ENCODE assay signal across 15 cellular contexts in genomic region chr6:166301611-166302529, GRCh38. TPM values are rescaled to one million over a fixed set of nuclear protein-coding genes. Genes with fewer than 3 reads are reported as not detected.
DNase-seq lines count a peak whose midpoint lies in the region; ATAC-seq and TF ChIP-seq lines count a peak whose summit lies in the region.
"Had no signal": no experiment of that assay in that cellular context is flagged by ENCODE, and none has a peak within 500 bp of the region (broad histone marks: within the 10 kb centered on the region; RNA-seq: fewer than 3 reads in every experiment).

No MANE protein-coding gene starts in this region.

- H3K9ac ChIP-seq in liver (ENCODE audit: low read depth in 1 of 2, low read length in 2 of 2) = no peak overlapping the region
- H3K9ac ChIP-seq: BLaER1 treated with 17β-estradiol and CSF1 and Interleukin-3, amounts not matched to agents 10 nM and 100 nM had no signal

- peak; percentile 93 for ATAC-seq in RWPE2 (ENCODE audit: low read depth)
- no peak for ATAC-seq in HG02870 (IDR thresholded peaks at IDR 0.05; ENCODE audit: unreplicated experiment)
- ATAC-seq: HCT116 had no signal

- H3K36me3 ChIP-seq in RWPE2 (ENCODE audit: low read depth) = no peaks in the 10 kb centered on the region
- no peaks in the 10 kb centered on the region for H3K36me3 ChIP-seq in liver (ENCODE audit: control insufficient read depth in 4 of 4, insufficient read depth in 3 of 4, low read depth in 1 of 4, low read length in 3 of 4)
- H3K36me3 ChIP-seq: BLaER1 treated with 17β-estradiol and CSF1 and Interleukin-3, amounts not matched to agents 10 nM and 100 nM had no signal

- 53% methylated on average over 17 of the region's 17 CpGs for WGBS in liver

- H3K9me3 ChIP-seq in RWPE2 (ENCODE audit: severe bottlenecking) (no peaks in the 10 kb centered on the region), liver (ENCODE audit: control insufficient read depth in 4 of 4, low read length in 3 of 4) (no peaks in the 10 kb centered on the region)

- no peak overlapping the region for H3K27ac ChIP-seq in RWPE2 (ENCODE audit: poor library complexity, severe bottlenecking)
- H3K27ac ChIP-seq in liver (ENCODE audit: low read depth in 1 of 2, low read length in 2 of 2) = peak overlapping the region; percentile 72 to 79
- H3K27ac ChIP-seq: BLaER1 treated with 17β-estradiol and CSF1 and Interleukin-3, amounts not matched to agents 10 nM and 100 nM had no signal

- TF ChIP-seq CTCF in GM10248 (IDR thresholded peaks at IDR 0.05; ENCODE audit: control extremely low read depth, extremely low read depth, low read depth, missing control alignments) (peak; percentile 1), RWPE2 (IDR thresholded peaks at IDR 0.05; ENCODE audit: poor library complexity, severe bottlenecking) (no peak), epithelial cell of esophagus (IDR thresholded peaks at IDR 0.05; ENCODE audit: insufficient read depth, low read depth, low read length, missing control alignments) (no peak), liver (IDR thresholded peaks at IDR 0.05; ENCODE audit: low read depth, low read length, missing input control) (no peak)

- no peak for DNase-seq in GM10248 (ENCODE audit: extremely low spot score)
- DNase-seq in RWPE2 (ENCODE audit: low spot score) = no peak
- peak; percentile 53 for DNase-seq in epithelial cell of esophagus (ENCODE audit: low read depth)
- no peak for DNase-seq in islet precursor cell
- DNase-seq in retina = no peak
- no peak for DNase-seq in NCI-H1436 (lab: John Stamatoyannopoulos, UW)
- DNase-seq: ACHN; CD4-positive, CD25-positive, alpha-beta regulatory T cell; DMS53; GF-D8 had no signal

- peaks cover 13% of the 10 kb centered on the region for H3K27me3 ChIP-seq in RWPE2 (ENCODE audit: insufficient read depth, poor library complexity, severe bottlenecking)
- no peaks in the 10 kb centered on the region for H3K27me3 ChIP-seq in liver (ENCODE audit: control insufficient read depth in 4 of 4, insufficient read depth in 4 of 4, low read length in 3 of 4)

- CTCF ChIA-PET in GM10248 (lab: Yijun Ruan, JAX) = interaction anchor here (0.9 to 1.6 kb wide), 5 partner anchors 15 to 80 kb away, joined by 3 to 5 read pairs (median 3); no protein-coding TSS in a partner anchor

- POLR2A ChIA-PET in GM10248 (lab: Yijun Ruan, JAX) = no interaction called here

- H3K4me3 ChIP-seq in RWPE2 (ENCODE audit: severe bottlenecking) (no peak overlapping the region), epithelial cell of esophagus (ENCODE audit: low read length) (no peak overlapping the region), liver (ENCODE audit: low read depth in 1 of 3, low read length in 3 of 3) (peak overlapping the region in 1 of 3 donors; percentile 24)
- H3K4me3 ChIP-seq: BLaER1 treated with 17β-estradiol and CSF1 and Interleukin-3, amounts not matched to agents 10 nM and 100 nM had no signal

- peaks cover 8% of the 10 kb centered on the region for H3K4me1 ChIP-seq in RWPE2 (ENCODE audit: insufficient read depth, poor library complexity, severe bottlenecking)
- H3K4me1 ChIP-seq in liver (ENCODE audit: control insufficient read depth in 4 of 4, insufficient read depth in 4 of 4, low read length in 3 of 4) = peaks cover 6 to 31% (median 30%) of the 10 kb centered on the region in 4 donors
- H3K4me1 ChIP-seq: BLaER1 treated with 17β-estradiol and CSF1 and Interleukin-3, amounts not matched to agents 10 nM and 100 nM had no signal

- TF ChIP-seq RAD21 in liver (IDR thresholded peaks at IDR 0.05) = peak; percentile 41 to 60

TF ChIP-seq in liver, 16 proteins besides CTCF, POLR2A, EP300 and RAD21:
- TF ChIP-seq FOXA1 (IDR thresholded peaks at IDR 0.05) (peak; percentile 87), HNF4A (conservative IDR thresholded peaks at IDR 0.05) (peak; percentile 91 to 92), HNF4G (IDR thresholded peaks at IDR 0.05) (peak; percentile 85), MAX (IDR thresholded peaks at IDR 0.05) (peak; percentile 65), FOXA2 (IDR thresholded peaks at IDR 0.05) (peak; percentile 80), GABPA (IDR thresholded peaks at IDR 0.05 in 1 of 2, conservative IDR thresholded peaks at IDR 0.05 in 1 of 2) (peak in 1 of 2 donors; percentile 36), EGR1 (IDR thresholded peaks at IDR 0.05; ENCODE audit: low read depth in 2 of 2) (peak in 1 of 2 donors; percentile 56), JUND (IDR thresholded peaks at IDR 0.05) (peak; percentile 49 to 67), ZBTB33 (IDR thresholded peaks at IDR 0.05) (peak; percentile 84), ATF3 (IDR thresholded peaks at IDR 0.05) (peak; percentile 49), NR2F2 (IDR thresholded peaks at IDR 0.05) (peak; percentile 39), YY1 (IDR thresholded peaks at IDR 0.05) (peak; percentile 84), TAF1 (conservative IDR thresholded peaks at IDR 0.05) (no peak), RXRA (IDR thresholded peaks at IDR 0.05) (peak; percentile 98), REST (IDR thresholded peaks at IDR 0.05) (peak; percentile 48), SP1 (IDR thresholded peaks at IDR 0.05) (peak; percentile 92)

RNA-seq across cellular contexts. Expression of gene PRR18, which starts 6.3 kb away (rescaled TPM):
- total RNA-seq in liver = 1 to 10 TPM; 1.2 to 2.8 TPM
- under 1 TPM; 0.29 to 0.98 TPM for polyA plus RNA-seq in liver
- total RNA-seq: CD4-positive, CD25-positive, alpha-beta regulatory T cell; HT-29 had no signal
- polyA plus RNA-seq: CD4-positive, CD25-positive, alpha-beta regulatory T cell had no signal

RNA-seq across cellular contexts. Expression of gene SFT2D1, which starts 40.5 kb away (rescaled TPM):
- total RNA-seq in liver = 10 to 100 TPM; 14.7 to 15.7 TPM
- polyA plus RNA-seq in liver = 10 to 100 TPM in 1 of 2 donors, 1 to 10 TPM in 1; 9.5 to 16.6 TPM
